15 cellular contexts compared by ENCODE assay signal in genomic region chr12:82279597-82279996, GRCh38.
"Had no signal": no experiment of that assay in that cellular context is flagged by ENCODE, and none has a peak within 500 bp of the region (broad histone marks: within the 10 kb centered on the region; RNA-seq: fewer than 3 reads in every experiment).

No MANE protein-coding gene starts in this region.

- ATAC-seq: activated CD4-positive, alpha-beta T cell treated with anti-CD3 and anti-CD28 coated beads for 36 hours; esophagus mucosa; sciatic nerve; stimulated activated naive B cell treated with anti-CD40 and anti-IgM and Interleukin-4, amounts not matched to agents 10 μg/mL and 1 μg/mL and 100 μg/mL, for 72 hours had no signal

- H3K4me1 Mint-ChIP-seq: activated CD4-positive, alpha-beta memory T cell treated with anti-CD3 and anti-CD28 coated beads, Interleukin-2, amount 10 ng/mL, durations not matched to agents 7 days and 5 days; activated CD4-positive, alpha-beta T cell treated with anti-CD3 and anti-CD28 coated beads for 36 hours; activated naive CD8-positive, alpha-beta T cell treated with anti-CD3 and anti-CD28 coated beads for 36 hours; stimulated activated naive B cell treated with anti-CD40 and anti-IgM and Interleukin-4, amounts not matched to agents 10 μg/mL and 1 μg/mL and 100 μg/mL, for 72 hours had no signal

- H3K27ac Mint-ChIP-seq: activated CD4-positive, alpha-beta memory T cell treated with anti-CD3 and anti-CD28 coated beads, Interleukin-2, amount 10 ng/mL, durations not matched to agents 7 days and 5 days; activated CD4-positive, alpha-beta T cell treated with anti-CD3 and anti-CD28 coated beads for 36 hours; activated naive CD8-positive, alpha-beta T cell treated with anti-CD3 and anti-CD28 coated beads for 36 hours; stimulated activated naive B cell treated with anti-CD40 and anti-IgM and Interleukin-4, amounts not matched to agents 10 μg/mL and 1 μg/mL and 100 μg/mL, for 72 hours had no signal

- H3K36me3 Mint-ChIP-seq: activated naive CD8-positive, alpha-beta T cell treated with anti-CD3 and anti-CD28 coated beads for 36 hours had no signal

- H3K4me1 ChIP-seq: spleen had no signal

- H3K27me3 Mint-ChIP-seq: activated CD4-positive, alpha-beta memory T cell treated with anti-CD3 and anti-CD28 coated beads, Interleukin-2, amount 10 ng/mL, durations not matched to agents 7 days and 5 days; activated CD4-positive, alpha-beta T cell treated with anti-CD3 and anti-CD28 coated beads for 36 hours; stimulated activated naive B cell treated with anti-CD40 and anti-IgM and Interleukin-4, amounts not matched to agents 10 μg/mL and 1 μg/mL and 100 μg/mL, for 72 hours had no signal

- H3K27ac ChIP-seq: brain microvascular endothelial cell, spleen, VCaP had no signal

- H3K4me3 Mint-ChIP-seq: activated CD4-positive, alpha-beta memory T cell treated with anti-CD3 and anti-CD28 coated beads, Interleukin-2, amount 10 ng/mL, durations not matched to agents 7 days and 5 days; activated CD4-positive, alpha-beta T cell treated with anti-CD3 and anti-CD28 coated beads for 36 hours; activated naive CD8-positive, alpha-beta T cell treated with anti-CD3 and anti-CD28 coated beads for 36 hours; stimulated activated naive B cell treated with anti-CD40 and anti-IgM and Interleukin-4, amounts not matched to agents 10 μg/mL and 1 μg/mL and 100 μg/mL, for 72 hours had no signal

- H3K36me3 ChIP-seq: brain microvascular endothelial cell, spleen had no signal

- H3K4me3 ChIP-seq: spleen had no signal

- DNase-seq: activated CD4-positive, alpha-beta memory T cell treated with anti-CD3 and anti-CD28 coated beads, Interleukin-2, amount 10 ng/mL, durations not matched to agents 7 days and 5 days; activated CD4-positive, alpha-beta T cell treated with anti-CD3 and anti-CD28 coated beads for 36 hours; activated gamma-delta T cell treated with Interleukin-2 at 50 U/mL for 16 hours; activated naive CD8-positive, alpha-beta T cell treated with anti-CD3 and anti-CD28 coated beads for 36 hours; activated T-cell treated with anti-CD3 and anti-CD28 coated beads, Interleukin-2, amount 50 U/mL, for 48 hours; brain microvascular endothelial cell; hypothalamus; kidney glomerular epithelial cell; spleen; stimulated activated CD4-positive, alpha-beta T cell treated with anti-CD3 and anti-CD28 coated beads, Interleukin-1b, Interleukin-23, amount 100 ng/mL, for 48 hours; stimulated activated naive B cell treated with anti-CD40 and anti-IgM and Interleukin-4, amounts not matched to agents 10 μg/mL and 1 μg/mL and 100 μg/mL, for 72 hours; trophoblast cell had no signal

- H3K27me3 ChIP-seq: brain microvascular endothelial cell, spleen had no signal
